In genomic region chr11:12435264-12435663, GRCh38 we compare ENCODE assay signal across 22 cellular contexts. TPM values are rescaled to one million over a fixed set of nuclear protein-coding genes. Genes with fewer than 3 reads are reported as not detected.
A peak's percentile ranks its signal among the peaks of the same experiment; 100 is the strongest.
DNase-seq lines count a peak whose midpoint lies in the region; ATAC-seq and TF ChIP-seq lines count a peak whose summit lies in the region.
"Had no signal": no experiment of that assay in that cellular context is flagged by ENCODE, and none has a peak within 500 bp of the region (broad histone marks: within the 10 kb centered on the region; RNA-seq: fewer than 3 reads in every experiment).

No MANE protein-coding gene starts in this region.

- peaks cover 16% of the 10 kb centered on the region; the same call in 1 of the 2 replicates for H4K20me1 ChIP-seq in IMR-90 (ENCODE audit: insufficient read depth, low read length)

- no peak overlapping the region for H3K4me3 ChIP-seq in IMR-90 (ENCODE audit: insufficient read depth, low read depth, low read length)
- H3K4me3 ChIP-seq in esophagus muscularis mucosa = no peak overlapping the region
- no peak overlapping the region for H3K4me3 ChIP-seq in muscle layer of colon (ENCODE audit: low read depth in 1 of 2, low read length in 2 of 2)
- H3K4me3 ChIP-seq in subcutaneous abdominal adipose tissue (ENCODE audit: low read depth in 1 of 5, low read length in 5 of 5) = no peak overlapping the region
- H3K4me3 ChIP-seq in H7 (ENCODE audit: insufficient read depth, low read depth, low read length) = no peak overlapping the region
- H3K4me3 ChIP-seq: spleen, thyroid gland had no signal

- H2BK15ac ChIP-seq in IMR-90 (ENCODE audit: low read depth, low read length) = peak overlapping the region; percentile 94

- H2AK5ac ChIP-seq in IMR-90 (ENCODE audit: low read depth, low read length) = peak overlapping the region; percentile 38

- H3K4me1 ChIP-seq in IMR-90 (ENCODE audit: control insufficient read depth, insufficient read depth, low read length) = peaks cover 37% of the 10 kb centered on the region
- H3K4me1 ChIP-seq in esophagus muscularis mucosa = peaks cover 69 to 97% (median 92%) of the 10 kb centered on the region in 4 donors
- H3K4me1 ChIP-seq in muscle layer of colon (ENCODE audit: insufficient read depth, low read length) = peaks cover 81% of the 10 kb centered on the region
- peaks cover 10 to 60% (median 49%) of the 10 kb centered on the region in 5 donors for H3K4me1 ChIP-seq in subcutaneous abdominal adipose tissue (ENCODE audit: control insufficient read depth in 5 of 5, insufficient read depth in 5 of 5, low read length in 5 of 5)

- TF ChIP-seq POLR2A in IMR-90 (IDR thresholded peaks at IDR 0.05; ENCODE audit: low read depth, low read length) (no peak), esophagus muscularis mucosa (IDR thresholded peaks at IDR 0.05; ENCODE audit: low read depth) (no peak)

- intact Hi-C loops in IMR-90 (cut with micrococcal nuclease) (no loop called here), esophagus muscularis mucosa (cut with DNase I) (no loop called here)

- peak overlapping the region; percentile 84 to 98; a peak in 3 of 4 replicates for H4K8ac ChIP-seq in IMR-90 (ENCODE audit: low read depth in 2 of 2, low read length in 2 of 2)

- 67% methylated on average over 1 of the region's 3 CpGs; no CpG with 5 or more reads in 1 of the 2 experiments for WGBS in IMR-90 (ENCODE audit: extremely low coverage in 2 of 2, insufficient read length in 1 of 2), 2 experiments
- WGBS in esophagus muscularis mucosa = 58% methylated on average over 3 of the region's 3 CpGs

- H3K27me3 ChIP-seq in IMR-90 (ENCODE audit: control insufficient read depth, insufficient read depth, low read length) (no peaks in the 10 kb centered on the region), esophagus muscularis mucosa (no peaks in the 10 kb centered on the region), muscle layer of colon (ENCODE audit: control insufficient read depth in 1 of 2, insufficient read depth in 2 of 2, low read length in 2 of 2) (no peaks in the 10 kb centered on the region), subcutaneous abdominal adipose tissue (ENCODE audit: control insufficient read depth in 5 of 5, insufficient read depth in 4 of 5, low read length in 5 of 5) (no peaks in the 10 kb centered on the region), H7 (ENCODE audit: control insufficient read depth, insufficient read depth, low read length) (no peaks in the 10 kb centered on the region)
- H3K27me3 ChIP-seq: spleen, thyroid gland had no signal

- H2BK20ac ChIP-seq in IMR-90 (ENCODE audit: low read depth, low read length) = peak overlapping the region; percentile 98

- H2BK5ac ChIP-seq in IMR-90 (ENCODE audit: low read depth, low read length, poor library complexity, severe bottlenecking) = peak overlapping the region; percentile 90

- peak overlapping the region; percentile 98 for H3K14ac ChIP-seq in IMR-90 (replicated peaks; ENCODE audit: low read depth, low read length)

- H3K36me3 ChIP-seq in IMR-90 (ENCODE audit: control insufficient read depth, insufficient read depth, low read length) (peaks cover 8% of the 10 kb centered on the region; the same call in 1 of the 2 replicates), esophagus muscularis mucosa (no peaks in the 10 kb centered on the region), muscle layer of colon (ENCODE audit: insufficient read depth, low read length) (no peaks in the 10 kb centered on the region), subcutaneous abdominal adipose tissue (ENCODE audit: control insufficient read depth in 5 of 5, insufficient read depth in 5 of 5, low read length in 5 of 5) (peaks cover 0 to 5% (median 0%) of the 10 kb centered on the region in 5 donors), H7 (replicated peaks; ENCODE audit: control insufficient read depth, insufficient read depth, low read length) (no peaks in the 10 kb centered on the region)
- H3K36me3 ChIP-seq: spleen, thyroid gland had no signal

- no peak overlapping the region for H2AK9ac ChIP-seq in IMR-90 (replicated peaks; ENCODE audit: low read depth, low read length, poor library complexity)

- in situ Hi-C loops in IMR-90 (cut with MboI; ENCODE audit: low sequenced_read_pairs) = no loop called here

- TF ChIP-seq EP300 in esophagus muscularis mucosa (IDR thresholded peaks at IDR 0.05) = no peak

- H3K18ac ChIP-seq in IMR-90 (ENCODE audit: low read depth, low read length) = peak overlapping the region; percentile 97

- peak overlapping the region; percentile 98 for H4K91ac ChIP-seq in IMR-90 (ENCODE audit: insufficient read depth, low read depth, low read length)

- H3K79me1 ChIP-seq in IMR-90 (ENCODE audit: low read depth in 1 of 2, low read length in 2 of 2) = peaks cover 63 to 88% of the 10 kb centered on the region in 2 experiments

- no peak overlapping the region for H2AFZ ChIP-seq in IMR-90 (replicated peaks; ENCODE audit: low read length, poor library complexity)

- ATAC-seq in IMR-90 (ENCODE audit: low read depth) (no peak), GM21526 (IDR thresholded peaks at IDR 0.05; ENCODE audit: low FRiP score, unreplicated experiment) (no peak)
- ATAC-seq: CD8-positive, alpha-beta T cell; naive thymus-derived CD4-positive, alpha-beta T cell had no signal

- dilution Hi-C loops in IMR-90 (cut with HindIII; ENCODE audit: low sequenced_read_pairs, unreplicated experiment) = no loop called here

- peak overlapping the region; percentile 95 for H4K5ac ChIP-seq in IMR-90 (ENCODE audit: low read depth, low read length)

- H3K9me3 ChIP-seq in IMR-90 (ENCODE audit: control insufficient read depth, insufficient read depth, low read length) (no peaks in the 10 kb centered on the region), esophagus muscularis mucosa (no peaks in the 10 kb centered on the region), muscle layer of colon (ENCODE audit: low read length) (no peaks in the 10 kb centered on the region), subcutaneous abdominal adipose tissue (ENCODE audit: control insufficient read depth in 5 of 5, low read length in 5 of 5) (no peaks in the 10 kb centered on the region)
- H3K9me3 ChIP-seq: spleen, thyroid gland had no signal

- H3K9ac ChIP-seq in IMR-90 (ENCODE audit: low read depth, low read length) (no peak overlapping the region), muscle layer of colon (ENCODE audit: low read length) (peak overlapping the region; percentile 30), subcutaneous abdominal adipose tissue (ENCODE audit: low read length in 5 of 5) (no peak overlapping the region)

- no peak overlapping the region for H3K4me2 ChIP-seq in IMR-90 (ENCODE audit: low read depth, low read length)

- POLR2A ChIA-PET in IMR-90 (lab: Charles Lee; ENCODE audit: unreplicated experiment) = no interaction called here

- H3K27ac ChIP-seq in IMR-90 (ENCODE audit: insufficient read depth, low read length) = peak overlapping the region; percentile 97
- peak overlapping the region; percentile 89 to 99 (median 92) for H3K27ac ChIP-seq in esophagus muscularis mucosa (replicated peaks in 1 of 4)
- peak overlapping the region; percentile 82 for H3K27ac ChIP-seq in muscle layer of colon (ENCODE audit: low read depth, low read length)
- peak overlapping the region; percentile 8 for H3K27ac ChIP-seq in subcutaneous abdominal adipose tissue (ENCODE audit: low read depth, low read length)

- peaks cover 38% of the 10 kb centered on the region for H3K9me1 ChIP-seq in IMR-90 (ENCODE audit: insufficient read depth, low read length)

- DNase-seq in IMR-90 = no peak
- DNase-seq in esophagus muscularis mucosa (ENCODE audit: extremely low spot score) = peak; percentile 91
- no peak for DNase-seq in NCI-H446 (lab: John Stamatoyannopoulos, UW)
- no peak for DNase-seq in GM19240 (ENCODE audit: insufficient read length, low spot score)
- DNase-seq in H7 = no peak
- DNase-seq: activated CD4-positive, alpha-beta T cell treated with anti-CD3 and anti-CD28 coated beads for 48 hours; activated CD8-positive, alpha-beta memory T cell treated with anti-CD3 and anti-CD28 coated beads, Interleukin-2, amount 50 U/mL, for 4 hours; activated gamma-delta T cell treated with Interleukin-2 at 50 U/mL for 16 hours; amygdala; CD8-positive, alpha-beta T cell; DND-41; foreskin melanocyte; GOT3; naive thymus-derived CD4-positive, alpha-beta T cell; NCI-H345; posterior cingulate gyrus; spleen; SW 1271; thyroid gland had no signal

- TF ChIP-seq CTCF in IMR-90 (conservative IDR thresholded peaks at IDR 0.05; ENCODE audit: low read depth, low read length) (no peak), esophagus muscularis mucosa (IDR thresholded peaks at IDR 0.05) (no peak)

- peak overlapping the region; percentile 97 for H2BK120ac ChIP-seq in IMR-90 (ENCODE audit: low read depth, low read length)

- no peak for TF ChIP-seq RAD21 in IMR-90 (IDR thresholded peaks at IDR 0.05; ENCODE audit: low read length)

- peak overlapping the region; percentile 99 for H3K23ac ChIP-seq in IMR-90 (ENCODE audit: low read depth, low read length)

- peak overlapping the region; percentile 12; the same call in 1 of the 2 replicates for H3K56ac ChIP-seq in IMR-90 (ENCODE audit: extremely low read depth, insufficient read depth, low read length)

- H3K4ac ChIP-seq in IMR-90 (ENCODE audit: low read depth, low read length) = peak overlapping the region; percentile 97

- no TSS peak for BruUV-seq in IMR-90 (replicated peaks; lab: Mats Ljungman, UMichigan)

- CTCF ChIA-PET in IMR-90 (lab: Yijun Ruan, JAX) = interaction anchor here (0.6 kb wide), 1 partner anchor 955 kb away, joined by 4 read pairs; no protein-coding TSS in a partner anchor

TF ChIP-seq in IMR-90, 13 proteins besides CTCF, POLR2A, EP300 and RAD21:
- no peak for TF ChIP-seq MAZ (IDR thresholded peaks at IDR 0.05; ENCODE audit: borderline replicate concordance, low read depth, low read length)
- TF ChIP-seq FOS (IDR thresholded peaks at IDR 0.05; ENCODE audit: low read depth, low read length) = no peak
- TF ChIP-seq BHLHE40 (IDR thresholded peaks at IDR 0.05; ENCODE audit: low read depth, low read length) = no peak
TF ChIP-seq in IMR-90: peak in this region for 0.

RNA-seq across cellular contexts. Expression of gene PARVA, which starts 57.9 kb away (rescaled TPM):
- total RNA-seq in IMR-90 (2012; rRNA removed) (65.2 and 65.8 TPM in 2 replicates), esophagus muscularis mucosa (100 to 1,000 TPM; 181 to 228 (median 210) TPM)
- polyA plus RNA-seq in IMR-90 (2012; rRNA removed) = 68.9 and 80.2 TPM in 2 replicates
- polyA plus RNA-seq in IMR-90 (2012; cell fraction: cytosol; rRNA removed) = 30.2 and 37.0 TPM in 2 replicates
- 13.5 and 44.5 TPM in 2 replicates for polyA plus RNA-seq in IMR-90 (2012; cell fraction: nucleus; rRNA removed; ENCODE audit: low replicate concordance)
- 7.5 and 8.4 TPM in 2 replicates for total RNA-seq in H7 (2014; rRNA removed; shearing (Covaris generic))

Comparison
In these comparisons a context has a peak if more than half of its experiments do, and no peak if none do; other contexts are left out.
1. H3K27ac ChIP-seq: peak in every context shown above with its lines; median percentile 97 in IMR-90; 92 in esophagus muscularis mucosa; 82 in muscle layer of colon; 8 in subcutaneous abdominal adipose tissue.